9 cellular contexts compared by ENCODE assay signal in genomic region chr5:180314106-180314505, GRCh38. TPM values are rescaled to one million over a fixed set of nuclear protein-coding genes. Genes with fewer than 3 reads are reported as not detected.
A peak's percentile ranks its signal among the peaks of the same experiment; 100 is the strongest.
DNase-seq lines count a peak whose midpoint lies in the region; ATAC-seq lines count a peak whose summit lies in the region.
"Had no signal": no experiment of that assay in that cellular context is flagged by ENCODE, and none has a peak within 500 bp of the region (broad histone marks: within the 10 kb centered on the region; RNA-seq: fewer than 3 reads in every experiment).

No MANE protein-coding gene starts in this region.

- peaks cover 3% of the 10 kb centered on the region for H3K4me1 Mint-ChIP-seq in activated naive CD8-positive, alpha-beta T cell (ENCODE audit: low read depth)
- peaks cover 0 to 4% (median 0%) of the 10 kb centered on the region in 3 donors for H3K4me1 Mint-ChIP-seq in naive B cell

- no peak for DNase-seq in naive B cell
- DNase-seq in UCSD-AML1 (lab: John Stamatoyannopoulos, UW; ENCODE audit: unreplicated experiment): no peak

- H3K4me3 ChIP-seq in GM08714 (ENCODE audit: low read length): peak overlapping the region; percentile 42; the same call in 1 of the 2 replicates
- H3K4me3 ChIP-seq: mucosa of descending colon had no signal

- no peak overlapping the region for H3K27ac Mint-ChIP-seq in activated naive CD8-positive, alpha-beta T cell
- peak overlapping the region in 1 of 6 donors; percentile 56 for H3K27ac Mint-ChIP-seq in naive B cell

- ATAC-seq in HG03175 (IDR thresholded peaks at IDR 0.05; ENCODE audit: unreplicated experiment) (peak; percentile 5), naive B cell (ENCODE audit: low read depth in 2 of 2) (peak in 1 of 2 donors; percentile 12), HG03565 (IDR thresholded peaks at IDR 0.05; ENCODE audit: unreplicated experiment) (no peak), GM18873 (IDR thresholded peaks at IDR 0.05; ENCODE audit: low FRiP score, unreplicated experiment) (no peak)
- ATAC-seq: HCT116 had no signal

- H3K4me3 Mint-ChIP-seq in activated naive CD8-positive, alpha-beta T cell: peak overlapping the region; percentile 82
- peak overlapping the region in 5 of 8 donors; percentile 63 to 85 (median 81) for H3K4me3 Mint-ChIP-seq in naive B cell

- no peaks in the 10 kb centered on the region for H3K36me3 Mint-ChIP-seq in activated naive CD8-positive, alpha-beta T cell
- H3K36me3 Mint-ChIP-seq in naive B cell: no peaks in the 10 kb centered on the region

- no peaks in the 10 kb centered on the region for H3K9me3 Mint-ChIP-seq in activated naive CD8-positive, alpha-beta T cell (ENCODE audit: low read depth)
- no peaks in the 10 kb centered on the region for H3K9me3 Mint-ChIP-seq in naive B cell

- peaks cover 1% of the 10 kb centered on the region for H3K27me3 Mint-ChIP-seq in activated naive CD8-positive, alpha-beta T cell
- H3K27me3 Mint-ChIP-seq in naive B cell: peaks cover 3 to 26% (median 23%) of the 10 kb centered on the region in 3 donors

RNA-seq across cellular contexts. Expression of gene MAPK9, which starts 22.2 kb away (rescaled TPM):
- 10 to 100 TPM; 14.5 to 29.2 (median 23.2) TPM for polyA plus RNA-seq in naive B cell (ENCODE audit: low read depth in 6 of 6)

RNA-seq across cellular contexts. Expression of gene GFPT2, which starts 39.0 kb away (rescaled TPM):
- under 1 TPM in 2 of 6 donors, not detected in 4; 0.08 to 0.10 TPM for polyA plus RNA-seq in naive B cell (ENCODE audit: low read depth in 6 of 6)
